Comparison of ENCODE assay signal across 8 cellular contexts in genomic region chr5:157366741-157367684, GRCh38.
A peak's percentile ranks its signal among the peaks of the same experiment; 100 is the strongest.
DNase-seq lines count a peak whose midpoint lies in the region; ATAC-seq, FAIRE-seq and TF ChIP-seq lines count a peak whose summit lies in the region.

No MANE protein-coding gene starts in this region.

- H2BK120ac ChIP-seq in H1 (replicated peaks; ENCODE audit: low read depth, low read length): no peak overlapping the region

- no peak overlapping the region for H2BK5ac ChIP-seq in H1 (ENCODE audit: low read depth, low read length)

- TF ChIP-seq CTCF in H1 (IDR thresholded peaks at IDR 0.05; ENCODE audit: control extremely low read depth in 1 of 3, insufficient read depth in 1 of 3, low read depth in 1 of 3, low read length in 3 of 3): peak; percentile 41 to 73 (median 61)

- POLR2A ChIA-PET in H1 (lab: Charles Lee; ENCODE audit: partially characterized antibody): no interaction called here

- H3K4me3 Mint-ChIP-seq in CD4-positive, CD25-positive, alpha-beta regulatory T cell: no peak overlapping the region

- H3K4me1 Mint-ChIP-seq in CD4-positive, CD25-positive, alpha-beta regulatory T cell: peaks cover 0 to 6% (median 4%) of the 10 kb centered on the region in 4 donors

- no peak overlapping the region for H2AFZ ChIP-seq in H1 (ENCODE audit: low read length)

- H3K27ac ChIP-seq in CD4-positive, CD25-positive, alpha-beta regulatory T cell (ENCODE audit: insufficient read depth, low read length, poor library complexity, severe bottlenecking): no peak overlapping the region
- H3K27ac ChIP-seq in H1 (ENCODE audit: low read depth, low read length): no peak overlapping the region

- H3K23me2 ChIP-seq in H1 (ENCODE audit: low read depth, low read length): no peaks in the 10 kb centered on the region

- no peak overlapping the region for H3K14ac ChIP-seq in H1 (ENCODE audit: insufficient read length)

- no peak overlapping the region for H2BK12ac ChIP-seq in H1 (ENCODE audit: low read depth, low read length)

- peaks cover 94% of the 10 kb centered on the region for H3K36me3 ChIP-seq in CD4-positive, CD25-positive, alpha-beta regulatory T cell (ENCODE audit: control insufficient read depth, insufficient read depth, low read length)
- H3K36me3 ChIP-seq in H1 (ENCODE audit: control insufficient read depth in 2 of 4, insufficient read depth in 4 of 4, low read length in 3 of 4): peaks cover 0 to 8% (median 5%) of the 10 kb centered on the region in 4 experiments; a peak in 6 of 8 replicates

- peak; percentile 84 to 89 for TF ChIP-seq RAD21 in H1 (IDR thresholded peaks at IDR 0.05 in 1 of 2, conservative IDR thresholded peaks at IDR 0.05 in 1 of 2; ENCODE audit: low read depth in 2 of 2, low read length in 2 of 2)

- H3K27me3 ChIP-seq in CD4-positive, CD25-positive, alpha-beta regulatory T cell (ENCODE audit: control insufficient read depth, insufficient read depth, low read length): no peaks in the 10 kb centered on the region
- no peaks in the 10 kb centered on the region; a peak in 1 of 7 replicates for H3K27me3 ChIP-seq in H1 (replicated peaks in 1 of 4; ENCODE audit: control insufficient read depth in 3 of 4, extremely low read depth in 1 of 4, insufficient read depth in 3 of 4, low read length in 3 of 4)

- H3K27ac Mint-ChIP-seq in CD4-positive, CD25-positive, alpha-beta regulatory T cell: peak overlapping the region in 2 of 3 donors; percentile 13 to 73

- H3K79me1 ChIP-seq in H1 (ENCODE audit: low read depth, low read length): no peaks in the 10 kb centered on the region; the same call in 1 of the 2 replicates

- H4K8ac ChIP-seq in H1 (ENCODE audit: extremely low read depth, insufficient read depth, low read length): no peak overlapping the region

- H3K4me2 ChIP-seq in H1 (ENCODE audit: insufficient read depth in 1 of 2, low read depth in 2 of 2, low read length in 2 of 2): no peak overlapping the region

- no peak for TF ChIP-seq EP300 in H1 (IDR thresholded peaks at IDR 0.05; ENCODE audit: borderline replicate concordance in 1 of 2, low read depth in 2 of 2, low read length in 2 of 2)

- no peak for DNase-seq in CD4-positive, CD25-positive, alpha-beta regulatory T cell
- DNase-seq in M059J (ENCODE audit: low read depth): peak; percentile 64
- DNase-seq in H1 (ENCODE audit: low read depth in 1 of 2, low spot score in 2 of 2): no peak
- peak; percentile 75 for DNase-seq in myocyte (ENCODE audit: low read depth)
- no peak for DNase-seq in NCI-H1092 (lab: John Stamatoyannopoulos, UW)
- DNase-seq in cerebellum (ENCODE audit: low spot score): no peak

- no peak overlapping the region for H2AK5ac ChIP-seq in H1 (ENCODE audit: low read depth, low read length)

- peak; percentile 28 for FAIRE-seq in H1 (lab: Jason Lieb, UNC)

- no peak overlapping the region for H3K23ac ChIP-seq in H1 (ENCODE audit: insufficient read length)

- CTCF ChIA-PET in H1 (lab: Charles Lee; ENCODE audit: partially characterized antibody): interaction anchor here (0.6 to 1.5 kb wide), 10 partner anchors 23 to 387 kb away, joined by 3 to 5 read pairs (median 4); no protein-coding TSS in a partner anchor

- H3K36me3 Mint-ChIP-seq in CD4-positive, CD25-positive, alpha-beta regulatory T cell: peaks cover 69% of the 10 kb centered on the region

- H3K4me1 ChIP-seq in CD4-positive, CD25-positive, alpha-beta regulatory T cell (ENCODE audit: control insufficient read depth, insufficient read depth, low read length, poor library complexity, severe bottlenecking): no peaks in the 10 kb centered on the region
- peaks cover 0 to 5% (median 3%) of the 10 kb centered on the region in 4 experiments; a peak in 4 of 7 replicates for H3K4me1 ChIP-seq in H1 (replicated peaks in 1 of 4; ENCODE audit: control insufficient read depth in 3 of 4, insufficient read depth in 4 of 4, low read length in 3 of 4)

- TF ChIP-seq POLR2A in H1 (IDR thresholded peaks at IDR 0.05; ENCODE audit: control extremely low read depth in 1 of 2, low read depth in 2 of 2, low read length in 2 of 2): no peak

- no peak overlapping the region for H3K4ac ChIP-seq in H1 (replicated peaks; ENCODE audit: insufficient read length, low read depth, low read length)

- H2BK15ac ChIP-seq in H1 (ENCODE audit: low read length): no peak overlapping the region

- H3K56ac ChIP-seq in H1 (replicated peaks; ENCODE audit: insufficient read length, low read depth, low read length): no peak overlapping the region

- no peaks in the 10 kb centered on the region for H3K9me3 ChIP-seq in CD4-positive, CD25-positive, alpha-beta regulatory T cell (ENCODE audit: control insufficient read depth in 2 of 2, low read length in 2 of 2)
- no peaks in the 10 kb centered on the region for H3K9me3 ChIP-seq in H1 (ENCODE audit: insufficient read depth in 2 of 2, low read depth in 1 of 2, low read length in 1 of 2)

- H3K18ac ChIP-seq in H1 (ENCODE audit: extremely low read depth, low read length): no peak overlapping the region

- no peaks in the 10 kb centered on the region for H3K27me3 Mint-ChIP-seq in CD4-positive, CD25-positive, alpha-beta regulatory T cell

- H4K5ac ChIP-seq in H1 (ENCODE audit: insufficient read length, low read depth, low read length): no peak overlapping the region

- no peak overlapping the region for H2BK20ac ChIP-seq in H1 (ENCODE audit: low read length)

- H3K9ac ChIP-seq in H1 (replicated peaks in 1 of 4; ENCODE audit: extremely low read depth in 1 of 4, low read depth in 3 of 4, low read length in 3 of 4): no peak overlapping the region

- H3K79me2 ChIP-seq in H1 (ENCODE audit: control insufficient read depth in 1 of 2, insufficient read depth in 2 of 2, low read length in 2 of 2): no peaks in the 10 kb centered on the region

- H4K20me1 ChIP-seq in H1 (replicated peaks in 1 of 2; ENCODE audit: control insufficient read depth in 1 of 2, insufficient read depth in 2 of 2, low read length in 2 of 2): no peaks in the 10 kb centered on the region

- 74% methylated on average over 7 of the region's 7 CpGs; no CpG with 5 or more reads in 1 of the 2 experiments for WGBS in H1 (ENCODE audit: extremely low coverage in 1 of 2, insufficient coverage in 1 of 2, insufficient read length in 1 of 2, insufficient replicate concordance in 2 of 2, low coverage in 1 of 2, low lambda C conversion rate in 2 of 2, missing lambda C conversion rate in 1 of 2), 2 experiments

- H4K91ac ChIP-seq in H1 (replicated peaks; ENCODE audit: insufficient read length, low read length): no peak overlapping the region

- H3K9me3 Mint-ChIP-seq in CD4-positive, CD25-positive, alpha-beta regulatory T cell: no peaks in the 10 kb centered on the region

- H3K4me3 ChIP-seq in CD4-positive, CD25-positive, alpha-beta regulatory T cell (ENCODE audit: low read depth, low read length): no peak overlapping the region
- H3K4me3 ChIP-seq in H1 (ENCODE audit: extremely low read depth in 1 of 4, insufficient read depth in 2 of 4, low read depth in 3 of 4, low read length in 4 of 4): no peak overlapping the region

- no peak for ATAC-seq in CD4-positive, CD25-positive, alpha-beta regulatory T cell (ENCODE audit: low read depth in 2 of 2)
- ATAC-seq in HG03159 (IDR thresholded peaks at IDR 0.05; ENCODE audit: unreplicated experiment): no peak
- no peak for ATAC-seq in HG02852 (IDR thresholded peaks at IDR 0.05; ENCODE audit: unreplicated experiment)

Comparison
In these comparisons a context has a peak if more than half of its experiments do, and no peak if none do; other contexts are left out.
1. DNase-seq: peak in M059J (single experiment) and myocyte (single experiment); none in CD4-positive, CD25-positive, alpha-beta regulatory T cell (0 of 3), H1 (0 of 2), NCI-H1092 (single experiment) and cerebellum (single experiment).